In genomic region chr7:150404172-150404784, GRCh38 we compare ENCODE assay signal across 8 cellular contexts. TPM values are rescaled to one million over a fixed set of nuclear protein-coding genes. Genes with fewer than 3 reads are reported as not detected.
A peak's percentile ranks its signal among the peaks of the same experiment; 100 is the strongest.
DNase-seq lines count a peak whose midpoint lies in the region; ATAC-seq and TF ChIP-seq lines count a peak whose summit lies in the region.

No MANE protein-coding gene starts in this region.

- TF ChIP-seq CTCF in AG10803 (conservative IDR thresholded peaks at IDR 0.05; ENCODE audit: low read length), result no peak
- no peak for TF ChIP-seq CTCF in choroid plexus epithelial cell (conservative IDR thresholded peaks at IDR 0.05; ENCODE audit: low read depth, low read length)
- no peak for TF ChIP-seq CTCF in mucosa of descending colon (IDR thresholded peaks at IDR 0.05)

- no peaks in the 10 kb centered on the region for H3K36me3 ChIP-seq in MG63
- no peaks in the 10 kb centered on the region for H3K36me3 ChIP-seq in mucosa of descending colon (ENCODE audit: low read depth)

- intact Hi-C loops in mucosa of descending colon (cut with DNase I, micrococcal nuclease), result no loop called here

- ATAC-seq in mucosa of descending colon, result peak; percentile 4
- no peak for ATAC-seq in GM19351 (IDR thresholded peaks at IDR 0.05; ENCODE audit: unreplicated experiment)

- H3K9me3 ChIP-seq in MG63 (no peaks in the 10 kb centered on the region), mucosa of descending colon (no peaks in the 10 kb centered on the region)

- DNase-seq in AG10803 (ENCODE audit: low read depth), result peak; percentile 19
- no peak for DNase-seq in MG63
- DNase-seq in choroid plexus epithelial cell (ENCODE audit: low read depth), result no peak
- DNase-seq in mucosa of descending colon, result no peak
- DNase-seq in DMS114 treated with DMSO at 0.1 percent for 48 hours (lab: John Stamatoyannopoulos, UW; ENCODE audit: unreplicated experiment), result no peak
- no peak for DNase-seq in epidermal melanocyte (ENCODE audit: insufficient read length, low spot score)
- no peak for DNase-seq in NCI-H446 treated with DMSO at 0.1 percent for 48 hours (lab: John Stamatoyannopoulos, UW)

- peaks cover 30% of the 10 kb centered on the region for H3K4me1 ChIP-seq in mucosa of descending colon (ENCODE audit: low read depth)

- H3K4me3 ChIP-seq in AG10803 (ENCODE audit: low read length) (peak overlapping the region; percentile 73), MG63 (peak overlapping the region; percentile 60), choroid plexus epithelial cell (ENCODE audit: low read depth, low read length) (peak overlapping the region; percentile 75), mucosa of descending colon (no peak overlapping the region)

- H3K27me3 ChIP-seq in MG63, result no peaks in the 10 kb centered on the region

RNA-seq across cellular contexts. Expression of gene ZNF775, which starts 25.1 kb away (rescaled TPM):
- total RNA-seq in MG63 (2014; rRNA removed; shearing (Covaris generic); ENCODE audit: low replicate concordance), result 4.0 and 13.9 TPM in 2 replicates
- 10 to 100 TPM; 10.9 to 11.8 (median 11.3) TPM for total RNA-seq in mucosa of descending colon

RNA-seq across cellular contexts. Expression of gene REPIN1, which starts 35.7 kb away (rescaled TPM):
- 43.6 and 64.7 TPM in 2 replicates for total RNA-seq in MG63 (2014; rRNA removed; shearing (Covaris generic); ENCODE audit: low replicate concordance)
- 100 to 1,000 TPM; 151 to 228 (median 202) TPM for total RNA-seq in mucosa of descending colon

RNA-seq across cellular contexts. Expression of gene GIMAP8, which starts 46.2 kb away (rescaled TPM):
- total RNA-seq in MG63 (2014; rRNA removed; shearing (Covaris generic); ENCODE audit: low replicate concordance), result not detected in 2 replicates
- 1 to 10 TPM; 4.1 to 9.1 (median 5.5) TPM for total RNA-seq in mucosa of descending colon
